In the genomic region with DNA sequence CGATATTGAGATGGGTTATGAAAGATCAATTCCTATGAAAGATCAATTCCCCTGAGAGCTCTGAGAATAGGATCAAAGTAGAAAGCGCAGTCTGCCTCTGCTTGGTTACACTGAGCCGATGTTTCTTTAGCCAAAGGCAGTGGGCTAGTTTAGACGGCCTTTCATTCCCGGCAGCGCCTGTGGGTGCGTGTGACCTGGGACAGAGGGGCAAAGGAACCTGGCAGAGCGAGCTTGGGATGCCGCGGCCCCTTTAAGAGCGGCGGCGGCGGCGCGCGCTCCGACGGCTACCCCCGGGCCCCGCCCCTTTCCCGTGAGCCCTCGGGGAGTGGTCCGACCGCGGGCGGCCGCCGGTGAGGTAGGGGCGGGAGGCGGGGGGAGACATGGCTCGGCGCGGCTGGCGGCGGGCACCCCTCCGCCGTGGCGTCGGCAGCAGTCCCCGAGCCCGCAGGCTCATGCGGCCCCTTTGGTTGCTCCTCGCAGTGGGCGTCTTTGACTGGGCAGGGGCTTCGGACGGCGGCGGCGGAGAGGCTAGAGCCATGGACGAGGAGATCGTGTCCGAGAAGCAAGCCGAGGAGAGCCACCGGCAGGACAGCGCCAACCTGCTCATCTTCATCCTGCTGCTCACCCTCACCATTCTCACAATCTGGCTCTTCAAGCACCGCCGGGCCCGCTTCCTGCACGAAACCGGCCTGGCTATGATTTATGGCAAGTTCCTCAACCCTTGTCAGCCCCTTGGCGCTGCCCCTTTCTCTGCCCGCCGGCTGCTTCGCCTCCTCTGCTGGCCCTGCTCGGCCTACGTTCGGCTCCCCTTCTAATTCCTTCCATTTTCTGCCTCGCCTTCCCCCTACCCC, we compare ENCODE assay signal across 8 cellular contexts. TPM values are rescaled to one million over a fixed set of nuclear protein-coding genes. Genes with fewer than 3 reads are reported as not detected.
DNase-seq lines count a peak whose midpoint lies in the region; ATAC-seq, FAIRE-seq and TF ChIP-seq lines count a peak whose summit lies in the region.

Gene SLC9A6 (plus strand): TSS at position 313 of the 851 bp plus-strand sequence. CDS start 224 bp downstream, at position 537.

- H3K4me1 ChIP-seq in K562 (replicated peaks in 1 of 2; ENCODE audit: control insufficient read depth in 2 of 2, insufficient read depth in 2 of 2, low read length in 2 of 2) (peaks cover 7 to 34% of the 10 kb centered on the region in 2 experiments), sigmoid colon (peaks cover 0 to 19% (median 2%) of the 10 kb centered on the region in 4 donors)

- TF ChIP-seq RAD21 in K562 (CRISPR knock-in tag; conservative IDR thresholded peaks at IDR 0.05 in 1 of 2, IDR thresholded peaks at IDR 0.05 in 1 of 2), result no peak

- ATAC-seq in GM18498 (IDR thresholded peaks at IDR 0.05; ENCODE audit: unreplicated experiment) (peak; percentile 97), HG02642 (IDR thresholded peaks at IDR 0.05; ENCODE audit: poor library complexity, unreplicated experiment) (peak; percentile 95), K562 (peak; percentile 94)

- peak; percentile 73 for DNase-seq in NCI-H146 (lab: John Stamatoyannopoulos, UW)
- peak; percentile 4 for DNase-seq in T1000 (lab: John Stamatoyannopoulos, UW)
- DNase-seq in K562 (ENCODE audit: extremely low read depth in 1 of 4, low spot score in 3 of 4), result peak; percentile 78 to 84 (median 82)
- peak; percentile 87 for DNase-seq in sigmoid colon
- DNase-seq in OCI-M2 (lab: John Stamatoyannopoulos, UW; ENCODE audit: unreplicated experiment), result no peak

- no peaks in the 10 kb centered on the region for H3K36me3 ChIP-seq in K562 (ENCODE audit: control insufficient read depth, insufficient read depth, low read length)
- no peaks in the 10 kb centered on the region for H3K36me3 ChIP-seq in sigmoid colon

- POLR2A ChIA-PET in K562 (lab: Yijun Ruan, JAX), result interaction anchor here (1.0 to 1.9 kb wide), 2 partner anchors 8 to 11 kb away, joined by 4 to 9 read pairs; partner anchors contain the start of gene MMGT1

- TF ChIP-seq CTCF in K562 (IDR thresholded peaks at IDR 0.05 in 2 of 3, conservative IDR thresholded peaks at IDR 0.05 in 1 of 3; ENCODE audit: insufficient read depth in 2 of 3, low read depth in 1 of 3, low read length in 3 of 3) (no peak), sigmoid colon (IDR thresholded peaks at IDR 0.05) (no peak)

- H3K4me3 ChIP-seq in K562, result peak within 1 kb of the TSS; percentile 82
- peak within 1 kb of the TSS; percentile 85 for H3K4me3 ChIP-seq in iPS-11a (ENCODE audit: low read depth, low read length)
- H3K4me3 ChIP-seq in sigmoid colon, result peak within 1 kb of the TSS; percentile 51 to 75 (median 72)

- CTCF ChIA-PET in K562 (lab: Yijun Ruan, JAX; ENCODE audit: low intra/inter-chr PET ratio), result no interaction called here

- H3K9ac ChIP-seq in K562 (ENCODE audit: insufficient read depth in 1 of 2, low read depth in 2 of 2, low read length in 2 of 2), result peak within 1 kb of the TSS; percentile 76 to 98

- no TSS peak for BruUV-seq in K562 (replicated peaks; lab: Mats Ljungman, UMichigan)

- no peaks in the 10 kb centered on the region for H4K20me1 ChIP-seq in K562 (replicated peaks; ENCODE audit: control insufficient read depth, insufficient read depth, low read length)

- in situ Hi-C loops in K562 (cut with MboI), result no loop called here

- peak within 1 kb of the TSS; percentile 90 for H3K4me2 ChIP-seq in K562 (ENCODE audit: insufficient read depth, low read length)

- no peaks in the 10 kb centered on the region for H3K27me3 ChIP-seq in K562 (ENCODE audit: control insufficient read depth in 2 of 2, insufficient read depth in 2 of 2, low read length in 2 of 2)
- no peaks in the 10 kb centered on the region for H3K27me3 ChIP-seq in sigmoid colon

- intact Hi-C loops in K562 (cut with micrococcal nuclease), result no loop called here
- intact Hi-C loops in sigmoid colon (cut with DNase I), result loop anchor here (5.0 kb wide), 1 partner anchor 267 kb away; the partner anchor contains the start of gene MAP7D3

- H2AFZ ChIP-seq in K562 (ENCODE audit: low read depth, low read length), result peak within 1 kb of the TSS; percentile 96

- H3K9me3 ChIP-seq in K562 (replicated peaks; ENCODE audit: control insufficient read depth, insufficient read depth, low read depth, low read length) (no peaks in the 10 kb centered on the region), sigmoid colon (no peaks in the 10 kb centered on the region)

- no peak for FAIRE-seq in K562 (lab: Jason Lieb, UNC)

- TF ChIP-seq POLR2A in K562 (conservative IDR thresholded peaks at IDR 0.05), result peak; percentile 53
- TF ChIP-seq POLR2A in sigmoid colon (IDR thresholded peaks at IDR 0.05), result no peak

- no peak for TF ChIP-seq EP300 in K562 (IDR thresholded peaks at IDR 0.05; ENCODE audit: low read length)
- no peak for TF ChIP-seq EP300 in sigmoid colon (IDR thresholded peaks at IDR 0.05)

- H3K27ac ChIP-seq in K562 (ENCODE audit: extremely low read depth, low read depth, low read length) (peak within 1 kb of the TSS; percentile 71), sigmoid colon (peak within 1 kb of the TSS; percentile 80 to 87 (median 85))

- 3% methylated on average over 25 of the region's 69 CpGs for WGBS in K562 (ENCODE audit: insufficient coverage, low coverage, missing lambda C conversion rate)
- 0% methylated on average over 69 of the region's 69 CpGs for WGBS in sigmoid colon, 2 donors

- peaks cover 33% of the 10 kb centered on the region for H3K79me2 ChIP-seq in K562 (ENCODE audit: control insufficient read depth, insufficient read depth, low read length)

- no peaks in the 10 kb centered on the region for H3K9me1 ChIP-seq in K562 (ENCODE audit: control insufficient read depth, insufficient read depth, low read length)

TF ChIP-seq in K562, 482 proteins besides CTCF, POLR2A, EP300 and RAD21 (continues in another document):
- TF ChIP-seq TCF3 (CRISPR knock-in tag; IDR thresholded peaks at IDR 0.05) (no peak), CHD2 (IDR thresholded peaks at IDR 0.05; ENCODE audit: low read depth, low read length) (no peak), ATF1 (CRISPR knock-in tag; IDR thresholded peaks at IDR 0.05) (no peak), ATF1 (tag; IDR thresholded peaks at IDR 0.05) (peak; percentile 23; the same call in 1 of the 2 replicates), HSF4 (CRISPR knock-in tag; IDR thresholded peaks at IDR 0.05; ENCODE audit: borderline replicate concordance) (no peak), NR4A1 (CRISPR knock-in tag; IDR thresholded peaks at IDR 0.05) (no peak), NR4A1 (tag; IDR thresholded peaks at IDR 0.05) (no peak), ZBTB7A (IDR thresholded peaks at IDR 0.05; ENCODE audit: borderline replicate concordance, control insufficient read depth, low read depth, low read length) (peak; percentile 52; the same call in 1 of the 2 replicates), DPF2 (IDR thresholded peaks at IDR 0.05) (peak; percentile 2; the same call in 1 of the 2 replicates), KAT8 (IDR thresholded peaks at IDR 0.05; ENCODE audit: low read depth) (no peak), ZNF695 (CRISPR knock-in tag; IDR thresholded peaks at IDR 0.05) (no peak)
- TF ChIP-seq, protein P1, sequence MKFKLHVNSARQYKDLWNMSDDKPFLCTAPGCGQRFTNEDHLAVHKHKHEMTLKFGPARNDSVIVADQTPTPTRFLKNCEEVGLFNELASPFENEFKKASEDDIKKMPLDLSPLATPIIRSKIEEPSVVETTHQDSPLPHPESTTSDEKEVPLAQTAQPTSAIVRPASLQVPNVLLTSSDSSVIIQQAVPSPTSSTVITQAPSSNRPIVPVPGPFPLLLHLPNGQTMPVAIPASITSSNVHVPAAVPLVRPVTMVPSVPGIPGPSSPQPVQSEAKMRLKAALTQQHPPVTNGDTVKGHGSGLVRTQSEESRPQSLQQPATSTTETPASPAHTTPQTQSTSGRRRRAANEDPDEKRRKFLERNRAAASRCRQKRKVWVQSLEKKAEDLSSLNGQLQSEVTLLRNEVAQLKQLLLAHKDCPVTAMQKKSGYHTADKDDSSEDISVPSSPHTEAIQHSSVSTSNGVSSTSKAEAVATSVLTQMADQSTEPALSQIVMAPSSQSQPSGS (CRISPR knock-in tag; IDR thresholded peaks at IDR 0.05), result no peak
- TF ChIP-seq, protein P2, sequence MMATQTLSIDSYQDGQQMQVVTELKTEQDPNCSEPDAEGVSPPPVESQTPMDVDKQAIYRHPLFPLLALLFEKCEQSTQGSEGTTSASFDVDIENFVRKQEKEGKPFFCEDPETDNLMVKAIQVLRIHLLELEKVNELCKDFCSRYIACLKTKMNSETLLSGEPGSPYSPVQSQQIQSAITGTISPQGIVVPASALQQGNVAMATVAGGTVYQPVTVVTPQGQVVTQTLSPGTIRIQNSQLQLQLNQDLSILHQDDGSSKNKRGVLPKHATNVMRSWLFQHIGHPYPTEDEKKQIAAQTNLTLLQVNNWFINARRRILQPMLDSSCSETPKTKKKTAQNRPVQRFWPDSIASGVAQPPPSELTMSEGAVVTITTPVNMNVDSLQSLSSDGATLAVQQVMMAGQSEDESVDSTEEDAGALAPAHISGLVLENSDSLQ (IDR thresholded peaks at IDR 0.05), result peak; percentile 85

RNA-seq across cellular contexts. Expression of gene SLC9A6, which starts in this region (rescaled TPM):
- 21.7 and 34.7 TPM in 2 replicates for total RNA-seq in K562 (2011; cell fraction: chromatin; rRNA removed; ENCODE audit: low replicate concordance)
- 15.5 and 20.5 TPM in 2 replicates for total RNA-seq in K562 (2011; cell fraction: nucleolus; rRNA removed)
- total RNA-seq in K562 (2011; cell fraction: nucleoplasm; rRNA removed), result 27.2 and 31.3 TPM in 2 replicates
- total RNA-seq in K562 (2014; rRNA removed) (9.8 and 9.9 TPM in 2 replicates), K562 (2014; rRNA removed; fragmentation: Illumina TruSeq; extraction: Trizol) (13.9 and 14.6 TPM in 2 replicates), K562 (2015; rRNA removed; fragmentation: Illumina TruSeq; extraction: Trizol) (10.9 and 11.8 TPM in 2 replicates), K562 (2021) (11.7 and 13.0 TPM in 2 replicates), sigmoid colon (10 to 100 TPM; 12.5 to 16.9 (median 14.4) TPM)
- polyA plus RNA-seq in K562 (2011; rRNA removed) (8.7 and 12.5 TPM in 2 replicates), K562 (2014; fragmentation: Illumina TruSeq; extraction: Trizol) (9.6 and 9.9 TPM in 2 replicates), K562 (2014; fragmentation: Nextera tagmentation; extraction: Ambion mirVana) (1 to 10 TPM; 3.7 to 4.8 TPM), K562 (2014; rRNA removed) (6.2 TPM in 2 replicates), sigmoid colon (1 to 10 TPM; 1.8 to 8.2 (median 3.2) TPM)
- polyA plus RNA-seq in K562 (2011; cell fraction: cytosol; rRNA removed), result 5.6 and 7.4 TPM in 2 replicates
- 8.3 and 9.9 TPM in 2 replicates for polyA plus RNA-seq in K562 (2011; cell fraction: nucleus; rRNA removed)
- 6.8 and 7.3 TPM in 2 replicates for polyA plus RNA-seq in K562 (2012)
- 20.0 and 30.0 TPM in 2 replicates for polyA minus RNA-seq in K562 (2011; rRNA and poly(A)+ RNA removed)
- 9.0 and 12.6 TPM in 2 replicates for polyA minus RNA-seq in K562 (2011; cell fraction: cytosol; rRNA and poly(A)+ RNA removed)
- 10.0 and 12.4 TPM in 2 replicates for polyA minus RNA-seq in K562 (2011; cell fraction: nucleus; rRNA and poly(A)+ RNA removed)
